In genomic region chr22:41808400-41808799, GRCh38 we compare ENCODE assay signal across 26 cellular contexts.
"Had no signal": no experiment of that assay in that cellular context is flagged by ENCODE, and none has a peak within 500 bp of the region (broad histone marks: within the 10 kb centered on the region; RNA-seq: fewer than 3 reads in every experiment).

No MANE protein-coding gene starts in this region.

- H3K4me1 ChIP-seq: SJCRH30 had no signal

- H3K27ac ChIP-seq: HL-60, RWPE1, SJCRH30 had no signal

- H3K4me3 ChIP-seq: MG63, SJCRH30 had no signal

- H3K36me3 ChIP-seq: MG63 had no signal

- ATAC-seq: Panc1, PC-3, SK-N-SH treated with all-trans-retinoic acid at 6 μM for 48 hours had no signal

- H3K9me3 ChIP-seq: MG63, SJCRH30 had no signal

- H3K27me3 ChIP-seq: MG63, SJCRH30 had no signal

- DNase-seq: Karpas-422; KG1; MG63; NCI-H1092; NCI-H1105 treated with DMSO at 0.1 percent for 48 hours; NCI-H1417 treated with DMSO at 0.1 percent for 48 hours; NCI-H146; NCI-H1694 treated with DMSO at 0.1 percent for 48 hours; NCI-H1930; NCI-H2081; NCI-H2107; NCI-H2171; NCI-H226; NCI-H446; NCI-H510A; NCI-H524 treated with DMSO at 0.1 percent for 48 hours; NCI-H69; NCI-H774; NK-92 treated with Interleukin-12 subunit alpha and Interleukin-12 subunit beta, amount 100 ng/mL, for 24 hours; PC-3; SHP77 treated with DMSO at 0.1 percent for 48 hours; SJCRH30 had no signal
